Comparison of ENCODE assay signal across 10 cellular contexts in the genomic region with DNA sequence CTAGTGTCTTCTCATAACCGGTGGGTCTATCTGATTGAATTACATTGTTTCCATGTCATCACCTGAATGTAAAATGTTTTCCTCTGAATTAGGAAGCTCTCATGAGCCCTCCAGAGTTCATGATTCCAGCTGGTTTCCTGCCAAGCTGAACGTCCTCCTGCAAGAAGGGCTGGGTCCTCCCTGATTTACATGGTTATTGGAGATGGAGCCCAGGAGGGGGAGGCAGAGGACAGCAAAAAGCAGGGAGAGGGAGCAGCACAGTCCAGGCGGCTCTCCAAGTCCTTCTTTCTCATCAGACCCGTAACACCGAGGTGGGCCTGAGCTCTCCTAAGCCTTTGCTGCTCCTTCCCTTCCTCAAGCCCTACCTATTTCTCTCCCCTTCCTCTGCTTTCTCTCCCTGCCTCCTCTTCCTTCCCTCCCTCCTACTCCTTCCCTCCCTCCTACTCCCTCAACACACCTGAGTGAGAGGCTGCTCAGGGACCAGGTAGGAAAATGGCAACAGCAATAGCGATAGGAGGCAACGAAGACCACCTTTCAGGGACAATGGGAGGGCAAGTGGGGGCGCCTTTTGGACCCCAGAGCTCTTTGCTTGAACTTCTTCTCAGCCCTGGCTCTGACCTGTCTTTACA.
DNase-seq lines count a peak whose midpoint lies in the region; ATAC-seq, FAIRE-seq and TF ChIP-seq lines count a peak whose summit lies in the region.
"Had no signal": no experiment of that assay in that cellular context is flagged by ENCODE, and none has a peak within 500 bp of the region (broad histone marks: within the 10 kb centered on the region; RNA-seq: fewer than 3 reads in every experiment).

No MANE protein-coding gene starts in this region.

- H3K27ac ChIP-seq in SJCRH30 (no peak overlapping the region), foreskin keratinocyte (no peak overlapping the region), pancreas (no peak overlapping the region)
- H3K27ac ChIP-seq: neutrophil, SJSA1 had no signal

- TF ChIP-seq CTCF in foreskin keratinocyte (conservative IDR thresholded peaks at IDR 0.05) (peak; percentile 78), pancreas (IDR thresholded peaks at IDR 0.05) (peak in 1 of 4 donors; percentile 17)

- WGBS in pancreas, 2 donors: 13 to 19% methylated on average over 8 of the region's 8 CpGs

- H3K9me3 ChIP-seq in SJCRH30 (replicated peaks) (no peaks in the 10 kb centered on the region), pancreas (no peaks in the 10 kb centered on the region)
- H3K9me3 ChIP-seq: neutrophil, SJSA1 had no signal

- H3K27me3 ChIP-seq in SJCRH30 (0 out of 2 replicates have a peak, but pooled peaks cover 3% of the 10 kb centered on the region), foreskin keratinocyte (peaks cover 7% of the 10 kb centered on the region), pancreas (no peaks in the 10 kb centered on the region)
- H3K27me3 ChIP-seq: SJSA1 had no signal

- no peak for TF ChIP-seq POLR2A in GM12892 (IDR thresholded peaks at IDR 0.05; ENCODE audit: low read depth, low read length)

- H3K4me1 ChIP-seq in SJCRH30 (no peaks in the 10 kb centered on the region), foreskin keratinocyte (no peaks in the 10 kb centered on the region), pancreas (no peaks in the 10 kb centered on the region)
- H3K4me1 ChIP-seq: SJSA1 had no signal

- DNase-seq in Daoy (ENCODE audit: low read depth): peak; percentile 78
- peak; percentile 59 for DNase-seq in M059J (ENCODE audit: low read depth)
- peak; percentile 40 to 67 for DNase-seq in SJCRH30
- peak in 1 of 2 donors; percentile 54 for DNase-seq in foreskin keratinocyte
- DNase-seq in pancreas: peak in 4 of 6 donors; percentile 18 to 41 (median 32)
- DNase-seq in GM12892 (ENCODE audit: insufficient read length): no peak

- H3K36me3 ChIP-seq in SJCRH30 (no peaks in the 10 kb centered on the region), pancreas (no peaks in the 10 kb centered on the region)
- H3K36me3 ChIP-seq: neutrophil, SJSA1 had no signal

- H3K4me3 ChIP-seq in SJCRH30 (no peak overlapping the region), pancreas (no peak overlapping the region)
- H3K4me3 ChIP-seq: SJSA1 had no signal

- FAIRE-seq in pancreas (lab: Jason Lieb, UNC) (no peak), GM12892 (lab: Jason Lieb, UNC) (no peak)

- intact Hi-C loops in pancreas (cut with DNase I): loop anchor here in 1 of 3 donors (10.0 kb wide), 1 partner anchor 301 kb away; no protein-coding TSS in a partner anchor

- ATAC-seq in foreskin keratinocyte (peak; percentile 81), pancreas (peak; percentile 40 to 86 (median 78)), HG03378 (IDR thresholded peaks at IDR 0.05; ENCODE audit: unreplicated experiment) (no peak), HG03354 (IDR thresholded peaks at IDR 0.05; ENCODE audit: poor library complexity, severe bottlenecking, unreplicated experiment) (no peak)

Comparison
In these comparisons a context has a peak if more than half of its experiments do, and no peak if none do; other contexts are left out.
1. ATAC-seq: peak in foreskin keratinocyte (single experiment) and pancreas (4 of 4); none in HG03378 (single experiment) and HG03354 (single experiment).